In genomic region chr1:28236656-28237331, GRCh38 we compare ENCODE assay signal across 9 cellular contexts. TPM values are rescaled to one million over a fixed set of nuclear protein-coding genes. Genes with fewer than 3 reads are reported as not detected.
DNase-seq lines count a peak whose midpoint lies in the region; ATAC-seq and TF ChIP-seq lines count a peak whose summit lies in the region.
"Had no signal": no experiment of that assay in that cellular context is flagged by ENCODE, and none has a peak within 500 bp of the region (broad histone marks: within the 10 kb centered on the region; RNA-seq: fewer than 3 reads in every experiment).

No MANE protein-coding gene starts in this region.

- no peaks in the 10 kb centered on the region for H3K27me3 Mint-ChIP-seq in natural killer cell (ENCODE audit: low read depth in 2 of 2)
- H3K27me3 Mint-ChIP-seq: activated T-cell treated with anti-CD3 and anti-CD28 coated beads, Interleukin-2, amount 50 U/mL, for 24 hours had no signal

- H3K27me3 ChIP-seq in ACC112 (ENCODE audit: insufficient read depth, low read length), result no peaks in the 10 kb centered on the region
- no peaks in the 10 kb centered on the region for H3K27me3 ChIP-seq in HUES64 (ENCODE audit: insufficient read depth, low read length)
- H3K27me3 ChIP-seq in mononuclear cell (ENCODE audit: insufficient read depth, low read length), result no peaks in the 10 kb centered on the region

- peaks cover 12% of the 10 kb centered on the region in 2 donors for H3K4me1 Mint-ChIP-seq in natural killer cell

- H3K27ac Mint-ChIP-seq in natural killer cell, result no peak overlapping the region
- H3K27ac Mint-ChIP-seq: activated T-cell treated with anti-CD3 and anti-CD28 coated beads, Interleukin-2, amount 50 U/mL, for 24 hours had no signal

- TF ChIP-seq CTCF in natural killer cell (IDR thresholded peaks at IDR 0.05), result no peak

- no peak for ATAC-seq in natural killer cell
- ATAC-seq in HG02798 (IDR thresholded peaks at IDR 0.05; ENCODE audit: poor library complexity, unreplicated experiment), result no peak

- no peak overlapping the region for H3K27ac ChIP-seq in ACC112 (ENCODE audit: low read depth, low read length)
- H3K27ac ChIP-seq in HUES64 (ENCODE audit: low read depth, low read length), result peak overlapping the region; percentile 73; the same call in 1 of the 2 replicates

- H3K4me1 ChIP-seq in ACC112 (ENCODE audit: control insufficient read depth, insufficient read depth, low read length, unreplicated experiment) (peaks cover 5% of the 10 kb centered on the region), HUES64 (ENCODE audit: insufficient read depth, low read length) (no peaks in the 10 kb centered on the region), mononuclear cell (ENCODE audit: insufficient read depth, low read length) (peaks cover 35% of the 10 kb centered on the region)

- no peak overlapping the region for H3K4me3 Mint-ChIP-seq in natural killer cell
- H3K4me3 Mint-ChIP-seq: activated T-cell treated with anti-CD3 and anti-CD28 coated beads, Interleukin-2, amount 50 U/mL, for 24 hours had no signal

- H3K4me3 ChIP-seq in ACC112 (ENCODE audit: low read depth, low read length), result peak overlapping the region; percentile 90
- peak overlapping the region; percentile 95 for H3K4me3 ChIP-seq in HUES64 (ENCODE audit: low read length)
- H3K4me3 ChIP-seq in mononuclear cell (ENCODE audit: low read length), result peak overlapping the region; percentile 99

- intact Hi-C loops in natural killer cell (cut with micrococcal nuclease), result loop anchor here (1.0 kb wide), 1 partner anchor 10 kb away; no protein-coding TSS in a partner anchor

- 11% methylated on average over 20 of the region's 20 CpGs for WGBS in HUES64

- H2AFZ ChIP-seq in ACC112 (ENCODE audit: low read length, unreplicated experiment), result peak overlapping the region; percentile 27

- H3K79me2 ChIP-seq in ACC112 (ENCODE audit: control insufficient read depth, insufficient read depth, low read length, unreplicated experiment), result peaks cover 31% of the 10 kb centered on the region

- H3K36me3 Mint-ChIP-seq in natural killer cell, result no peaks in the 10 kb centered on the region

- H3K9me3 Mint-ChIP-seq in natural killer cell, result no peaks in the 10 kb centered on the region
- H3K9me3 Mint-ChIP-seq: activated T-cell treated with anti-CD3 and anti-CD28 coated beads, Interleukin-2, amount 50 U/mL, for 24 hours had no signal

- H3K9me3 ChIP-seq in HUES64 (ENCODE audit: insufficient read depth, low read depth, low read length) (no peaks in the 10 kb centered on the region), mononuclear cell (ENCODE audit: low read depth, low read length) (no peaks in the 10 kb centered on the region)

- H3K9ac ChIP-seq in HUES64 (ENCODE audit: low read depth, low read length), result peak overlapping the region; percentile 94

- H3K36me3 ChIP-seq in ACC112 (ENCODE audit: insufficient read depth, low read length), result no peaks in the 10 kb centered on the region
- H3K36me3 ChIP-seq in HUES64 (ENCODE audit: insufficient read depth, low read length), result peaks cover 16% of the 10 kb centered on the region

- peak; percentile 12 for DNase-seq in dermis blood vessel endothelial cell
- no peak for DNase-seq in COLO668 (lab: John Stamatoyannopoulos, UW; ENCODE audit: unreplicated experiment)
- no peak for DNase-seq in natural killer cell
- DNase-seq in NOMO-1 treated with dmso at 0.1 percent for 144 hours (lab: John Stamatoyannopoulos, UW; ENCODE audit: unreplicated experiment), result no peak

RNA-seq across cellular contexts. Expression of gene ATP5IF1, which starts 0.9 kb away (rescaled TPM):
- polyA plus RNA-seq in HUES64 (2013, experiment 1 of 2), result 330 TPM
- 382 TPM for polyA plus RNA-seq in HUES64 (2013, experiment 2 of 2)
- 102 and 104 TPM in 2 replicates for total RNA-seq in dermis blood vessel endothelial cell
- 48.2 TPM for total RNA-seq in mononuclear cell
- 100 to 1,000 TPM in 1 of 3 donors, 10 to 100 TPM in 2; 81.1 to 101 (median 91.1) TPM for total RNA-seq in natural killer cell

RNA-seq across cellular contexts. Expression of gene DNAJC8, which starts 4.0 kb away (rescaled TPM):
- 151 TPM for polyA plus RNA-seq in HUES64 (2013, experiment 1 of 2)
- polyA plus RNA-seq in HUES64 (2013, experiment 2 of 2), result 160 TPM
- 54.1 and 68.1 TPM in 2 replicates for total RNA-seq in dermis blood vessel endothelial cell
- 61.5 TPM for total RNA-seq in mononuclear cell
- 10 to 100 TPM; 85.3 to 85.9 (median 85.4) TPM for total RNA-seq in natural killer cell

RNA-seq across cellular contexts. Expression of gene SESN2, which starts 22.5 kb away (rescaled TPM):
- polyA plus RNA-seq in HUES64 (2013, experiment 1 of 2), result 12.8 TPM
- 13.9 TPM for polyA plus RNA-seq in HUES64 (2013, experiment 2 of 2)
- 9.9 and 14.3 TPM in 2 replicates for total RNA-seq in dermis blood vessel endothelial cell
- 10.1 TPM for total RNA-seq in mononuclear cell
- 10 to 100 TPM; 21.0 to 30.3 (median 27.1) TPM for total RNA-seq in natural killer cell
